Comparison of ENCODE assay signal across 19 cellular contexts in the genomic region with DNA sequence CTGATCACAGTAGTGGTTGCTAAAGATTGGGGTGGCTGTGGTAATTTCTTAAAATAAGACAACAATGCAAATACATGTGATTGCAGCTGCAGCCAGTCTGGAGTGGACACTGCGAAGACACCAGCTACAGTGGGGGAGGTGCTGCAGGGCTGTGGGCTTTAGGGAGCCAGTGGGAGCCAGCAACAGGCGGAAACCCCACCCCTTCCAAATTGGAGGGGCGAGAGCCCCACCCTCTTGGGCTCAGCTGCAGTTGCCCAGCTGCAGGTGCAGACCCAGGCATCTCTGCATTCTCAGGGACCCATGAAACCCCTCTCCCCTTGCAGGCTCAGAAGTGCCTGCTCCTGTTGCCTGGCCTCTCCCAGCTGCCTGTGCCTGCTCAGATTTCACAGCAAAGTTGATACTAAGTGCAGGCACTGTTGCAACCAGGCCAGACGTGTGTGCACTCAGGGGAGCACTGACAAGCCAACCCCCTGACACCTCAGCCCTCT.
A peak's percentile ranks its signal among the peaks of the same experiment; 100 is the strongest.
DNase-seq lines count a peak whose midpoint lies in the region; ATAC-seq, FAIRE-seq and TF ChIP-seq lines count a peak whose summit lies in the region.
"Had no signal": no experiment of that assay in that cellular context is flagged by ENCODE, and none has a peak within 500 bp of the region (broad histone marks: within the 10 kb centered on the region; RNA-seq: fewer than 3 reads in every experiment).

No MANE protein-coding gene starts in this region.

- peaks cover 2% of the 10 kb centered on the region for H3K36me3 Mint-ChIP-seq in mesothelial cell of epicardium

- H3K9me3 ChIP-seq in mucosa of descending colon, result no peaks in the 10 kb centered on the region
- H3K9me3 ChIP-seq: A549, esophagus squamous epithelium, pancreas had no signal

- TF ChIP-seq CTCF in mucosa of descending colon (IDR thresholded peaks at IDR 0.05) (no peak), mesothelial cell of epicardium (IDR thresholded peaks at IDR 0.05; ENCODE audit: unreplicated experiment) (no peak)

- DNase-seq in NCI-H748 (lab: John Stamatoyannopoulos, UW; ENCODE audit: unreplicated experiment) (peak; percentile 70), NCI-H748 treated with DMSO at 0.1 percent for 48 hours (lab: John Stamatoyannopoulos, UW) (no peak), NCI-H69 (lab: John Stamatoyannopoulos, UW) (peak; percentile 75), mucosa of descending colon (no peak), NCI-H524 treated with DMSO at 0.1 percent for 48 hours (lab: John Stamatoyannopoulos, UW) (no peak), mesothelial cell of epicardium (ENCODE audit: low spot score in 2 of 2, unreplicated experiment in 2 of 2) (no peak), GM12891 (ENCODE audit: insufficient read length, low spot score) (no peak)
- DNase-seq: activated CD4-positive, alpha-beta T cell treated with anti-CD3 and anti-CD28 coated beads, Interleukin-2, amount 50 U/mL, for 1 hour; anterior cingulate cortex; esophagus squamous epithelium; KBM-7; NCI-H2081; T-helper 2 cell had no signal

- H3K4me1 ChIP-seq in mucosa of descending colon (ENCODE audit: low read depth), result no peaks in the 10 kb centered on the region
- H3K4me1 ChIP-seq: A549, esophagus squamous epithelium, pancreas had no signal

- FAIRE-seq in GM12891 (lab: Jason Lieb, UNC), result no peak
- FAIRE-seq: A549, H54, pancreas had no signal

- no peak for TF ChIP-seq POLR2A in GM12891 (IDR thresholded peaks at IDR 0.05; ENCODE audit: low read depth, low read length)

- intact Hi-C loops in mucosa of descending colon (cut with DNase I, micrococcal nuclease), result no loop called here

- peaks cover 8% of the 10 kb centered on the region for H3K9me3 Mint-ChIP-seq in mesothelial cell of epicardium

- H3K27ac Mint-ChIP-seq in mesothelial cell of epicardium, result no peak overlapping the region

- H3K27me3 Mint-ChIP-seq in mesothelial cell of epicardium (ENCODE audit: low read depth), result no peaks in the 10 kb centered on the region

- peak; percentile 73 for ATAC-seq in HG02798 (IDR thresholded peaks at IDR 0.05; ENCODE audit: poor library complexity, unreplicated experiment)
- ATAC-seq in mucosa of descending colon, result peak; percentile 32
- ATAC-seq: A549, Panc1, pancreas had no signal

- no peaks in the 10 kb centered on the region for H3K36me3 ChIP-seq in mucosa of descending colon (ENCODE audit: low read depth)
- H3K36me3 ChIP-seq: esophagus squamous epithelium, pancreas had no signal

- no peak overlapping the region for H3K4me3 Mint-ChIP-seq in mesothelial cell of epicardium

- peaks cover 6% of the 10 kb centered on the region for H3K4me1 Mint-ChIP-seq in mesothelial cell of epicardium

- no peak overlapping the region for H3K4me3 ChIP-seq in mucosa of descending colon
- H3K4me3 ChIP-seq: A549, coronary artery, esophagus squamous epithelium, pancreas had no signal

TF ChIP-seq in GM12891, 5 proteins besides CTCF, POLR2A, EP300 and RAD21:
- no peak for TF ChIP-seq SPI1 (IDR thresholded peaks at IDR 0.05; ENCODE audit: low read depth, low read length)
- TF ChIP-seq TAF1 (IDR thresholded peaks at IDR 0.05; ENCODE audit: low read depth, low read length), result no peak
- no peak for TF ChIP-seq PAX5 (IDR thresholded peaks at IDR 0.05; ENCODE audit: insufficient read depth, low read length, severe bottlenecking)
TF ChIP-seq in GM12891: peak in this region for 0.

Comparison
In these comparisons a context has a peak if more than half of its experiments do, and no peak if none do; other contexts are left out.
1. DNase-seq: peak in NCI-H748 (single experiment) and NCI-H69 (single experiment); none in NCI-H748 treated with DMSO at 0.1 percent for 48 hours (single experiment), mucosa of descending colon (0 of 3), NCI-H524 treated with DMSO at 0.1 percent for 48 hours (single experiment), mesothelial cell of epicardium (0 of 2) and GM12891 (single experiment).